In genomic region chr9:104969116-104969515, GRCh38 we compare ENCODE assay signal across 10 cellular contexts. TPM values are rescaled to one million over a fixed set of nuclear protein-coding genes. Genes with fewer than 3 reads are reported as not detected.
DNase-seq lines count a peak whose midpoint lies in the region; ATAC-seq and TF ChIP-seq lines count a peak whose summit lies in the region.
"Had no signal": no experiment of that assay in that cellular context is flagged by ENCODE, and none has a peak within 500 bp of the region (broad histone marks: within the 10 kb centered on the region; RNA-seq: fewer than 3 reads in every experiment).

No MANE protein-coding gene starts in this region.

- H3K9me3 ChIP-seq in left ventricle myocardium inferior (replicated peaks) (no peaks in the 10 kb centered on the region), psoas muscle (no peaks in the 10 kb centered on the region)

- WGBS in psoas muscle, 3 donors, result 15 to 38% (median 28%) methylated on average over 4 of the region's 4 CpGs

- no peaks in the 10 kb centered on the region for H3K27me3 ChIP-seq in GM23338 (ENCODE audit: insufficient read depth)
- H3K27me3 ChIP-seq in left ventricle myocardium inferior (ENCODE audit: low read depth), result no peaks in the 10 kb centered on the region
- H3K27me3 ChIP-seq in psoas muscle (ENCODE audit: insufficient read depth in 3 of 3, low read length in 2 of 3), result no peaks in the 10 kb centered on the region

- H3K27me3 Mint-ChIP-seq in GM23338 (ENCODE audit: insufficient read depth, low read depth, poor library complexity), result peaks cover 13% of the 10 kb centered on the region
- peaks cover 16% of the 10 kb centered on the region for H3K27me3 Mint-ChIP-seq in activated CD4-positive, alpha-beta memory T cell treated with anti-CD3 and anti-CD28 coated beads for 36 hours

- POLR2A ChIA-PET in activated CD4-positive, alpha-beta memory T cell treated with anti-CD3 and anti-CD28 coated beads for 36 hours (lab: Charles Lee), result interaction anchor here (1.9 to 2.2 kb wide), 2 partner anchors 16 to 22 kb away, joined by 7 read pairs; no protein-coding TSS in a partner anchor

- H3K36me3 ChIP-seq in GM23338 (ENCODE audit: insufficient read depth), result no peaks in the 10 kb centered on the region
- no peaks in the 10 kb centered on the region for H3K36me3 ChIP-seq in left ventricle myocardium inferior
- no peaks in the 10 kb centered on the region for H3K36me3 ChIP-seq in psoas muscle (ENCODE audit: insufficient read depth in 1 of 2, low read depth in 1 of 2)

- intact Hi-C loops in activated CD4-positive, alpha-beta memory T cell treated with anti-CD3 and anti-CD28 coated beads for 36 hours (cut with micrococcal nuclease), result loop anchor here (2.0 to 10.0 kb wide), 2 partner anchors 276 to 726 kb away; partner anchors contain the start of genes SLC44A1 and TMEM38B
- intact Hi-C loops in left ventricle myocardium inferior (cut with micrococcal nuclease) (loop anchor here (2.0 kb wide), 1 partner anchor 40 kb away; the partner anchor contains the start of gene ABCA1), psoas muscle (cut with DNase I) (loop anchor here in 1 of 2 donors (10.0 kb wide), 1 partner anchor 186 kb away; no protein-coding TSS in a partner anchor)

- H3K27ac Mint-ChIP-seq in GM23338, result peak overlapping the region; percentile 96
- no peak overlapping the region for H3K27ac Mint-ChIP-seq in activated CD4-positive, alpha-beta memory T cell treated with anti-CD3 and anti-CD28 coated beads for 36 hours

- H4K20me1 ChIP-seq in GM23338 (replicated peaks; ENCODE audit: insufficient read depth), result no peaks in the 10 kb centered on the region

- H3K4me3 ChIP-seq in GM23338 (peak overlapping the region; percentile 79), left ventricle myocardium inferior (peak overlapping the region; percentile 85), psoas muscle (peak overlapping the region; percentile 94)

- H3K4me1 ChIP-seq in GM23338 (ENCODE audit: insufficient read depth) (peaks cover 10% of the 10 kb centered on the region), left ventricle myocardium inferior (peaks cover 25% of the 10 kb centered on the region), psoas muscle (peaks cover 20% of the 10 kb centered on the region)

- H3K9me3 Mint-ChIP-seq in GM23338, result no peaks in the 10 kb centered on the region; the same call in 2 of the 3 replicates
- H3K9me3 Mint-ChIP-seq in activated CD4-positive, alpha-beta memory T cell treated with anti-CD3 and anti-CD28 coated beads for 36 hours, result no peaks in the 10 kb centered on the region

- H3F3A ChIP-seq in GM23338 (replicated peaks; ENCODE audit: low read depth), result no peaks in the 10 kb centered on the region; the same call in 1 of the 2 replicates

- H3K9me2 ChIP-seq in GM23338 (ENCODE audit: insufficient read depth), result no peaks in the 10 kb centered on the region

- peaks cover 32% of the 10 kb centered on the region for H3K4me1 Mint-ChIP-seq in GM23338
- H3K4me1 Mint-ChIP-seq in activated CD4-positive, alpha-beta memory T cell treated with anti-CD3 and anti-CD28 coated beads for 36 hours (ENCODE audit: low read depth), result peaks cover 10% of the 10 kb centered on the region

- no peak overlapping the region for H2AFZ ChIP-seq in GM23338

- peak overlapping the region; percentile 88 for H3K4me3 Mint-ChIP-seq in GM23338
- H3K4me3 Mint-ChIP-seq in activated CD4-positive, alpha-beta memory T cell treated with anti-CD3 and anti-CD28 coated beads for 36 hours, result peak overlapping the region; percentile 89

- ATAC-seq in GM23338, result peak; percentile 70
- ATAC-seq in psoas muscle, result peak; percentile 8 to 49 (median 26)
- no peak for ATAC-seq in GM18498 (IDR thresholded peaks at IDR 0.05; ENCODE audit: unreplicated experiment)
- ATAC-seq in GM18873 (IDR thresholded peaks at IDR 0.05; ENCODE audit: low FRiP score, unreplicated experiment), result no peak

- CTCF ChIA-PET in activated CD4-positive, alpha-beta memory T cell treated with anti-CD3 and anti-CD28 coated beads for 36 hours (lab: Charles Lee), result interaction anchor here (1.7 kb wide), 1 partner anchor 42 kb away, joined by 7 read pairs; no protein-coding TSS in a partner anchor

- H3K4me2 ChIP-seq in GM23338, result peak overlapping the region; percentile 86

- H3K79me2 ChIP-seq in GM23338 (replicated peaks; ENCODE audit: insufficient read depth), result no peaks in the 10 kb centered on the region

- no peak overlapping the region for H3K27ac ChIP-seq in GM23338 (ENCODE audit: low read depth)
- peak overlapping the region; percentile 97 for H3K27ac ChIP-seq in left ventricle myocardium inferior (replicated peaks)
- H3K27ac ChIP-seq in psoas muscle, result peak overlapping the region; percentile 99

- peak; percentile 72 for DNase-seq in GM23338 (ENCODE audit: low spot score)
- no peak for DNase-seq in activated CD4-positive, alpha-beta memory T cell treated with anti-CD3 and anti-CD28 coated beads for 36 hours
- no peak for DNase-seq in left ventricle myocardium inferior
- peak in 1 of 2 donors; percentile 23 for DNase-seq in psoas muscle
- no peak for DNase-seq in stimulated activated naive CD4-positive, alpha-beta T cell (lab: John Stamatoyannopoulos, UW)
- no peak for DNase-seq in D341Med (ENCODE audit: low spot score)
- DNase-seq: activated CD4-positive, alpha-beta T cell treated with anti-CD3 and anti-CD28 coated beads, Interleukin-2, amount 50 U/mL, for 1 hour; stimulated activated CD4-positive, alpha-beta T cell treated with anti-CD3 and anti-CD28 coated beads, Interleukin-4, amount 100 ng/mL, for 24 hours had no signal

- TF ChIP-seq CTCF in GM23338 (conservative IDR thresholded peaks at IDR 0.05; ENCODE audit: low read depth in 2 of 2) (no peak), left ventricle myocardium inferior (IDR thresholded peaks at IDR 0.05; ENCODE audit: borderline replicate concordance) (no peak), psoas muscle (IDR thresholded peaks at IDR 0.05) (no peak)

- no peaks in the 10 kb centered on the region; the same call in 2 of the 3 replicates for H3K36me3 Mint-ChIP-seq in GM23338 (ENCODE audit: low read depth)
- H3K36me3 Mint-ChIP-seq in activated CD4-positive, alpha-beta memory T cell treated with anti-CD3 and anti-CD28 coated beads for 36 hours, result no peaks in the 10 kb centered on the region

TF ChIP-seq in GM23338, 12 proteins besides CTCF, POLR2A, EP300 and RAD21 (continues in another document):
- no peak for TF ChIP-seq NANOG (IDR thresholded peaks at IDR 0.05; ENCODE audit: borderline replicate concordance)
- no peak for TF ChIP-seq POLR2AphosphoS5 (IDR thresholded peaks at IDR 0.05; ENCODE audit: low read depth)

RNA-seq across cellular contexts. Expression of gene ABCA1, which starts 41.2 kb away (rescaled TPM):
- total RNA-seq in GM23338 (2014; rRNA removed; shearing (Covaris generic)), result 2.8 and 2.9 TPM in 2 replicates
- polyA plus RNA-seq in GM23338 (2016; fragmentation: Nextera tagmentation; extraction: Ambion mirVana) (1.1 and 1.4 TPM in 2 replicates), psoas muscle (1 to 10 TPM; 1.9 to 6.3 (median 3.3) TPM)
- 1 to 10 TPM; 6.1 TPM for total RNA-seq in activated CD4-positive, alpha-beta memory T cell treated with anti-CD3 and anti-CD28 coated beads for 36 hours
- total RNA-seq in left ventricle myocardium inferior (10.8 TPM), psoas muscle (10 to 100 TPM in 2 of 4 donors, 1 to 10 TPM in 2; 8.2 to 26.1 (median 16.2) TPM)

Comparison
In these comparisons a context has a peak if more than half of its experiments do, and no peak if none do; other contexts are left out.
1. ATAC-seq: peak in GM23338 (single experiment) and psoas muscle (4 of 4); none in GM18498 (single experiment) and GM18873 (single experiment).
2. Peak in every context shown above with its lines, with median percentiles within 50 percentile points of each other: H3K4me3 ChIP-seq.